Comparison of ENCODE assay signal across 20 cellular contexts in genomic region chr15:65071381-65071811, GRCh38. TPM values are rescaled to one million over a fixed set of nuclear protein-coding genes. Genes with fewer than 3 reads are reported as not detected.
DNase-seq lines count a peak whose midpoint lies in the region; ATAC-seq and TF ChIP-seq lines count a peak whose summit lies in the region.
"Had no signal": no experiment of that assay in that cellular context is flagged by ENCODE, and none has a peak within 500 bp of the region (broad histone marks: within the 10 kb centered on the region; RNA-seq: fewer than 3 reads in every experiment).

No MANE protein-coding gene starts in this region.

- H3K4me1 ChIP-seq in SK-N-SH (ENCODE audit: control insufficient read depth in 1 of 2, insufficient read depth in 2 of 2, low read depth in 1 of 2, low read length in 1 of 2): peaks cover 0 to 12% of the 10 kb centered on the region in 2 experiments; a peak in 1 of 4 replicates
- peaks cover 36% of the 10 kb centered on the region for H3K4me1 ChIP-seq in rectal smooth muscle tissue (ENCODE audit: control insufficient read depth, insufficient read depth, low read length)
- peaks cover 7 to 32% of the 10 kb centered on the region in 2 donors for H3K4me1 ChIP-seq in uterus

- H3K27ac ChIP-seq in SK-N-SH (ENCODE audit: low read depth in 2 of 2, low read length in 1 of 2) (no peak overlapping the region), rectal smooth muscle tissue (ENCODE audit: low read depth, low read length) (peak overlapping the region; percentile 64), uterus (peak overlapping the region; percentile 80 to 98)
- H3K27ac ChIP-seq: epithelial cell of prostate, neural progenitor cell, SK-N-MC had no signal

- TF ChIP-seq CTCF in SK-N-SH (IDR thresholded peaks at IDR 0.05): no peak
- no peak for TF ChIP-seq CTCF in uterus (IDR thresholded peaks at IDR 0.05)

- intact Hi-C loops in uterus (cut with DNase I; ENCODE audit: low total_unique reads): no loop called here

- H3F3A ChIP-seq in SK-N-SH (replicated peaks; ENCODE audit: insufficient read depth): peaks cover 1% of the 10 kb centered on the region

- POLR2A ChIA-PET in SK-N-SH (lab: Yijun Ruan, JAX): no interaction called here

- H3K9me2 ChIP-seq in SK-N-SH: no peaks in the 10 kb centered on the region

- TF ChIP-seq POLR2A in uterus (IDR thresholded peaks at IDR 0.05): no peak

- no peak for TF ChIP-seq EP300 in SK-N-SH (IDR thresholded peaks at IDR 0.05; ENCODE audit: borderline replicate concordance in 1 of 2, low read depth in 1 of 2, low read length in 1 of 2)

- DNase-seq in SK-N-SH (no peak), hepatic stellate cell (ENCODE audit: low spot score) (peak; percentile 47), uterus (peak; percentile 86 to 89), NCI-H524 treated with DMSO at 0.1 percent for 48 hours (lab: John Stamatoyannopoulos, UW) (no peak)
- DNase-seq: activated CD4-positive, alpha-beta T cell treated with anti-CD3 and anti-CD28 coated beads, Interleukin-2, amount 50 U/mL, for 48 hours; activated T-cell treated with anti-CD3 and anti-CD28 coated beads, Interleukin-2, amount 50 U/mL, for 48 hours; CD4-positive, alpha-beta T cell; NCI-H1105; stimulated activated naive CD8-positive, alpha-beta T cell treated with anti-CD3 and anti-CD28 coated beads, Interleukin-15, Interleukin-2, amounts not matched to agents 100 U/mL and 50 U/mL, for 24 hours had no signal

- H2AFZ ChIP-seq in SK-N-SH (ENCODE audit: low read depth): no peak overlapping the region
- H2AFZ ChIP-seq: neural progenitor cell had no signal

- H3K27me3 ChIP-seq in SK-N-SH (ENCODE audit: insufficient read depth) (peaks cover 9% of the 10 kb centered on the region; the same call in 1 of the 2 replicates), rectal smooth muscle tissue (ENCODE audit: control insufficient read depth, insufficient read depth, low read length) (no peaks in the 10 kb centered on the region), uterus (no peaks in the 10 kb centered on the region)

- H4K20me1 ChIP-seq in SK-N-SH (ENCODE audit: insufficient read depth): no peaks in the 10 kb centered on the region

- H3K36me3 ChIP-seq in SK-N-SH (replicated peaks in 1 of 2; ENCODE audit: control insufficient read depth in 1 of 2, insufficient read depth in 2 of 2, low read length in 1 of 2) (no peaks in the 10 kb centered on the region), rectal smooth muscle tissue (ENCODE audit: control insufficient read depth, insufficient read depth, low read length) (no peaks in the 10 kb centered on the region), uterus (no peaks in the 10 kb centered on the region)
- H3K36me3 ChIP-seq: neural progenitor cell had no signal

- no peak overlapping the region for H3K4me2 ChIP-seq in SK-N-SH
- H3K4me2 ChIP-seq: neural progenitor cell had no signal

- no peak for TF ChIP-seq RAD21 in SK-N-SH (IDR thresholded peaks at IDR 0.05; ENCODE audit: low read length)

- no peaks in the 10 kb centered on the region for H3K9me3 ChIP-seq in SK-N-SH
- no peaks in the 10 kb centered on the region for H3K9me3 ChIP-seq in uterus

- ATAC-seq in SK-N-SH treated with all-trans-retinoic acid at 6 μM for 48 hours (peak; percentile 35; the same call in 2 of the 3 replicates), HG03442 (IDR thresholded peaks at IDR 0.05; ENCODE audit: unreplicated experiment) (no peak), HG03439 (IDR thresholded peaks at IDR 0.05; ENCODE audit: unreplicated experiment) (no peak)
- ATAC-seq: HCT116; K562; stimulated activated naive CD8-positive, alpha-beta T cell treated with anti-CD3 and anti-CD28 coated beads, Interleukin-15, Interleukin-2, amounts not matched to agents 100 U/mL and 50 U/mL, for 24 hours had no signal

- no peaks in the 10 kb centered on the region for H3K79me2 ChIP-seq in SK-N-SH (ENCODE audit: insufficient read depth)

- 63% methylated on average over 2 of the region's 5 CpGs for WGBS in SK-N-SH (ENCODE audit: low lambda C conversion rate)

- CTCF ChIA-PET in SK-N-SH (lab: Yijun Ruan, JAX): interaction anchor here (3.3 kb wide), 1 partner anchor 17 kb away, joined by 16 read pairs; no protein-coding TSS in a partner anchor

- H3K9ac ChIP-seq in SK-N-SH (no peak overlapping the region), rectal smooth muscle tissue (ENCODE audit: low read length) (no peak overlapping the region)
- H3K9ac ChIP-seq: neural progenitor cell had no signal

- H3K4me3 ChIP-seq in SK-N-SH (ENCODE audit: low read depth in 2 of 2, low read length in 1 of 2) (no peak overlapping the region), rectal smooth muscle tissue (ENCODE audit: low read length) (no peak overlapping the region), uterus (no peak overlapping the region)
- H3K4me3 ChIP-seq: K562, neural progenitor cell, SK-N-MC had no signal

TF ChIP-seq in SK-N-SH treated with all-trans-retinoic acid at 6 μM for 48 hours, 23 proteins besides CTCF, POLR2A, EP300 and RAD21:
- TF ChIP-seq ZNF70 (CRISPR knock-in tag; IDR thresholded peaks at IDR 0.05): no peak
- no peak for TF ChIP-seq ARNTL (CRISPR knock-in tag; IDR thresholded peaks at IDR 0.05; ENCODE audit: borderline replicate concordance, low read depth)

TF ChIP-seq in SK-N-SH, 30 proteins besides CTCF, POLR2A, EP300 and RAD21:
- TF ChIP-seq YY1 (IDR thresholded peaks at IDR 0.05; ENCODE audit: low read depth) (no peak), ELF1 (IDR thresholded peaks at IDR 0.05) (no peak), CHD2 (IDR thresholded peaks at IDR 0.05; ENCODE audit: low read length, partially characterized antibody) (no peak), NRF1 (IDR thresholded peaks at IDR 0.05; ENCODE audit: low read depth, low read length) (no peak)

RNA-seq across cellular contexts. Expression of gene RASL12, which starts 3.6 kb away (rescaled TPM):
- polyA plus RNA-seq in SK-N-SH (2012; rRNA removed): not detected in 2 replicates
- not detected in 2 replicates for polyA plus RNA-seq in SK-N-SH (2012; cell fraction: cytosol; rRNA removed)
- polyA plus RNA-seq in SK-N-SH (2012; cell fraction: nucleus; rRNA removed): not detected in 2 replicates
- total RNA-seq in uterus: 100 to 1,000 TPM in 1 of 4 donors, 10 to 100 TPM in 3; 65.3 to 116 (median 76.6) TPM
- total RNA-seq: A172; CD4-positive, alpha-beta T cell; K562 had no signal
- polyA plus RNA-seq: K562 had no signal

RNA-seq across cellular contexts. Expression of gene KBTBD13, which starts 5.2 kb away (rescaled TPM):
- polyA plus RNA-seq in SK-N-SH (2012; rRNA removed): not detected in 2 replicates
- not detected in 2 replicates for polyA plus RNA-seq in SK-N-SH (2012; cell fraction: cytosol; rRNA removed)
- polyA plus RNA-seq in SK-N-SH (2012; cell fraction: nucleus; rRNA removed): not detected in 2 replicates
- total RNA-seq in uterus: 1 to 10 TPM in 1 of 4 donors, under 1 TPM in 1, not detected in 2; 0.21 to 1.3 TPM
- total RNA-seq: A172; CD4-positive, alpha-beta T cell; liver had no signal
- polyA plus RNA-seq: liver had no signal

RNA-seq across cellular contexts. Expression of gene SLC51B, which starts 26.2 kb away (rescaled TPM):
- polyA plus RNA-seq in SK-N-SH (2012; rRNA removed): not detected in 2 replicates
- polyA plus RNA-seq in SK-N-SH (2012; cell fraction: cytosol; rRNA removed): not detected in 2 replicates
- polyA plus RNA-seq in SK-N-SH (2012; cell fraction: nucleus; rRNA removed): not detected in 2 replicates
- total RNA-seq in uterus: not detected
- total RNA-seq: A172; CD4-positive, alpha-beta T cell; K562 had no signal
- polyA plus RNA-seq: K562 had no signal

RNA-seq across cellular contexts. Expression of gene MTFMT, which starts 42.0 kb away (rescaled TPM):
- polyA plus RNA-seq in SK-N-SH (2012; rRNA removed): 12.1 and 12.7 TPM in 2 replicates
- polyA plus RNA-seq in SK-N-SH (2012; cell fraction: cytosol; rRNA removed): 14.1 and 14.6 TPM in 2 replicates
- polyA plus RNA-seq in SK-N-SH (2012; cell fraction: nucleus; rRNA removed): 6.7 and 7.9 TPM in 2 replicates
- 10 to 100 TPM; 11.5 to 30.1 (median 21.0) TPM for total RNA-seq in uterus

RNA-seq across cellular contexts. Expression of gene UBAP1L, which starts 43.6 kb away (rescaled TPM):
- polyA plus RNA-seq in SK-N-SH (2012; rRNA removed): 1.8 and 1.9 TPM in 2 replicates
- polyA plus RNA-seq in SK-N-SH (2012; cell fraction: cytosol; rRNA removed): 0.10 and 0.22 TPM in 2 replicates
- polyA plus RNA-seq in SK-N-SH (2012; cell fraction: nucleus; rRNA removed): 18.2 and 24.4 TPM in 2 replicates
- 10 to 100 TPM in 1 of 4 donors, 1 to 10 TPM in 2, under 1 TPM in 1; 0.77 to 16.0 (median 3.8) TPM for total RNA-seq in uterus

Comparison
In these comparisons a context has a peak if more than half of its experiments do, and no peak if none do; other contexts are left out.
1. DNase-seq: peak in hepatic stellate cell (single experiment) and uterus (2 of 2); none in SK-N-SH (single experiment) and NCI-H524 treated with DMSO at 0.1 percent for 48 hours (single experiment).
2. H3K27ac ChIP-seq: peak in rectal smooth muscle tissue (single experiment) and uterus (2 of 2); none in SK-N-SH (0 of 2).